In genomic region chr10:122227754-122228153, GRCh38 we compare ENCODE assay signal across 22 cellular contexts. TPM values are rescaled to one million over a fixed set of nuclear protein-coding genes. Genes with fewer than 3 reads are reported as not detected.
DNase-seq lines count a peak whose midpoint lies in the region; ATAC-seq and TF ChIP-seq lines count a peak whose summit lies in the region.
"Had no signal": no experiment of that assay in that cellular context is flagged by ENCODE, and none has a peak within 500 bp of the region (broad histone marks: within the 10 kb centered on the region; RNA-seq: fewer than 3 reads in every experiment).

No MANE protein-coding gene starts in this region.

- H3K4me3 ChIP-seq in left ventricle myocardium inferior (no peak overlapping the region), osteoblast (ENCODE audit: insufficient read depth, low read length) (no peak overlapping the region), breast epithelium (no peak overlapping the region)
- no peak overlapping the region for H3K4me3 ChIP-seq in BLaER1 treated with 17β-estradiol and CSF1 and Interleukin-3, amounts not matched to agents 10 nM and 100 nM
- H3K4me3 ChIP-seq: A549, GM23338 had no signal

- ATAC-seq in Right ventricle myocardium superior (ENCODE audit: poor library complexity) = peak; percentile 11
- ATAC-seq: A549; CD8-positive, alpha-beta T cell; GM23338; HCT116 had no signal

- H3K27ac ChIP-seq in left ventricle myocardium inferior (replicated peaks) (no peak overlapping the region), osteoblast (ENCODE audit: low read depth, low read length) (no peak overlapping the region), breast epithelium (no peak overlapping the region)
- H3K27ac ChIP-seq in BLaER1 treated with 17β-estradiol and CSF1 and Interleukin-3, amounts not matched to agents 10 nM and 100 nM = peak overlapping the region in 3 of 11 experiments; percentile 90 to 98 (median 94); a peak in 5 of 22 replicates
- H3K27ac ChIP-seq: A549, C4-2B had no signal

- H3K36me3 ChIP-seq in left ventricle myocardium inferior (peaks cover 96% of the 10 kb centered on the region), osteoblast (ENCODE audit: insufficient read depth, low read length) (no peaks in the 10 kb centered on the region), breast epithelium (no peaks in the 10 kb centered on the region)
- H3K36me3 ChIP-seq in BLaER1 treated with 17β-estradiol and CSF1 and Interleukin-3, amounts not matched to agents 10 nM and 100 nM = peaks cover 0 to 88% (median 62%) of the 10 kb centered on the region in 11 experiments; a peak in 16 of 22 replicates

- intact Hi-C loops in Right ventricle myocardium superior (cut with DNase I) = no loop called here
- intact Hi-C loops in left ventricle myocardium inferior (cut with micrococcal nuclease) = no loop called here
- intact Hi-C loops in breast epithelium (cut with DNase I; ENCODE audit: low total_unique reads) = no loop called here

- TF ChIP-seq CTCF in left ventricle myocardium inferior (IDR thresholded peaks at IDR 0.05; ENCODE audit: borderline replicate concordance) = no peak
- TF ChIP-seq CTCF in osteoblast (IDR thresholded peaks at IDR 0.05; ENCODE audit: extremely low read depth, low read depth, low read length) = no peak
- no peak for TF ChIP-seq CTCF in breast epithelium (IDR thresholded peaks at IDR 0.05)
- no peak for TF ChIP-seq CTCF in GM10266 (IDR thresholded peaks at IDR 0.05; ENCODE audit: control insufficient read depth, insufficient read depth, low read depth, missing control alignments)

- no peak for TF ChIP-seq POLR2A in breast epithelium (IDR thresholded peaks at IDR 0.05)

- H3K27me3 ChIP-seq in left ventricle myocardium inferior (ENCODE audit: low read depth) = no peaks in the 10 kb centered on the region
- H3K27me3 ChIP-seq in BLaER1 treated with 17β-estradiol and CSF1 and Interleukin-3, amounts not matched to agents 10 nM and 100 nM = peaks cover 0 to 9% (median 0%) of the 10 kb centered on the region in 11 experiments; a peak in 1 of 22 replicates
- no peaks in the 10 kb centered on the region for H3K27me3 ChIP-seq in osteoblast (ENCODE audit: insufficient read depth, low read length)
- no peaks in the 10 kb centered on the region for H3K27me3 ChIP-seq in breast epithelium
- H3K27me3 ChIP-seq: BE2C had no signal

- H2AFZ ChIP-seq in osteoblast (ENCODE audit: low read length) = no peak overlapping the region
- H2AFZ ChIP-seq: GM23338 had no signal

- H4K20me1 ChIP-seq in BLaER1 treated with 17β-estradiol and CSF1 and Interleukin-3, amounts not matched to agents 10 nM and 100 nM = no peaks in the 10 kb centered on the region
- no peaks in the 10 kb centered on the region for H4K20me1 ChIP-seq in osteoblast (ENCODE audit: insufficient read depth, low read length)

- H3K9ac ChIP-seq in BLaER1 treated with 17β-estradiol and CSF1 and Interleukin-3, amounts not matched to agents 10 nM and 100 nM = no peak overlapping the region

- H3K4me2 ChIP-seq in BLaER1 treated with 17β-estradiol and CSF1 and Interleukin-3, amounts not matched to agents 10 nM and 100 nM = peak overlapping the region in 7 of 11 experiments; percentile 80 to 96 (median 93); a peak in 9 of 22 replicates
- H3K4me2 ChIP-seq in osteoblast (ENCODE audit: insufficient read depth, low read length) = no peak overlapping the region
- H3K4me2 ChIP-seq: A549, GM23338 had no signal

- H3K4me1 ChIP-seq in left ventricle myocardium inferior = peaks cover 25% of the 10 kb centered on the region
- H3K4me1 ChIP-seq in BLaER1 treated with 17β-estradiol and CSF1 and Interleukin-3, amounts not matched to agents 10 nM and 100 nM = peaks cover 21 to 68% (median 58%) of the 10 kb centered on the region in 10 experiments
- H3K4me1 ChIP-seq in osteoblast (ENCODE audit: insufficient read depth, low read length) = peaks cover 3% of the 10 kb centered on the region
- no peaks in the 10 kb centered on the region for H3K4me1 ChIP-seq in breast epithelium
- H3K4me1 ChIP-seq: A549 had no signal

- no peaks in the 10 kb centered on the region for H3K9me3 ChIP-seq in left ventricle myocardium inferior (replicated peaks)
- no peaks in the 10 kb centered on the region for H3K9me3 ChIP-seq in BLaER1 treated with 17β-estradiol and CSF1 and Interleukin-3, amounts not matched to agents 10 nM and 100 nM (replicated peaks in 1 of 11)
- no peaks in the 10 kb centered on the region for H3K9me3 ChIP-seq in osteoblast (ENCODE audit: low read depth, low read length)
- no peaks in the 10 kb centered on the region for H3K9me3 ChIP-seq in breast epithelium
- H3K9me3 ChIP-seq: A549, BE2C had no signal

- H3K79me2 ChIP-seq in osteoblast (ENCODE audit: insufficient read depth, low read length) = no peaks in the 10 kb centered on the region

- no peak for DNase-seq in Right ventricle myocardium superior
- no peak for DNase-seq in left ventricle myocardium inferior
- DNase-seq in osteoblast (ENCODE audit: insufficient read length, low spot score, missing footprints) = peak; percentile 13
- DNase-seq in breast epithelium (ENCODE audit: low spot score in 2 of 2) = no peak
- no peak for DNase-seq in GM10266 (ENCODE audit: extremely low spot score)
- DNase-seq: 8988T; ACHN; AML-193; BE2C; CD4-positive, CD25-positive, alpha-beta regulatory T cell; CD8-positive, alpha-beta T cell; DMS 273 treated with DMSO at 0.1 percent for 48 hours; DMS79; EL; GDM1; H9 had no signal

RNA-seq across cellular contexts. Expression of gene BTBD16, which starts 43.3 kb away (rescaled TPM):
- total RNA-seq in Right ventricle myocardium superior (not detected), left ventricle myocardium inferior (not detected), osteoblast (not detected in 2 replicates), breast epithelium (under 1 TPM in 1 of 3 donors, not detected in 2; 0.29 TPM)
- total RNA-seq: CD4-positive, CD25-positive, alpha-beta regulatory T cell; CD8-positive, alpha-beta T cell; GM23338; H4; H9 had no signal
